Comparison of ENCODE assay signal across 19 cellular contexts in genomic region chr3:184662192-184662591, GRCh38. TPM values are rescaled to one million over a fixed set of nuclear protein-coding genes. Genes with fewer than 3 reads are reported as not detected.
A peak's percentile ranks its signal among the peaks of the same experiment; 100 is the strongest.
DNase-seq lines count a peak whose midpoint lies in the region; ATAC-seq, FAIRE-seq and TF ChIP-seq lines count a peak whose summit lies in the region.
"Had no signal": no experiment of that assay in that cellular context is flagged by ENCODE, and none has a peak within 500 bp of the region (broad histone marks: within the 10 kb centered on the region; RNA-seq: fewer than 3 reads in every experiment).

No MANE protein-coding gene starts in this region.

- H3K23me2 ChIP-seq in H1 (ENCODE audit: low read depth, low read length): no peaks in the 10 kb centered on the region; the same call in 1 of the 2 replicates

- no peak overlapping the region for H3K4me2 ChIP-seq in GM23248 (ENCODE audit: unreplicated experiment)
- H3K4me2 ChIP-seq in H1 (ENCODE audit: insufficient read depth in 1 of 2, low read depth in 2 of 2, low read length in 2 of 2): no peak overlapping the region; a peak in 1 of 4 replicates
- H3K4me2 ChIP-seq: PC-9 had no signal

- no peaks in the 10 kb centered on the region for H3K79me1 ChIP-seq in H1 (ENCODE audit: low read depth, low read length)

- H4K20me1 ChIP-seq in GM23248 (ENCODE audit: insufficient read depth): no peaks in the 10 kb centered on the region
- no peaks in the 10 kb centered on the region for H4K20me1 ChIP-seq in H1 (replicated peaks in 1 of 2; ENCODE audit: control insufficient read depth in 1 of 2, insufficient read depth in 2 of 2, low read length in 2 of 2)
- H4K20me1 ChIP-seq: BLaER1 had no signal

- H3F3A ChIP-seq in GM23248 (ENCODE audit: insufficient read depth): 0 out of 2 replicates have a peak, but pooled peaks cover 3% of the 10 kb centered on the region

- H3K14ac ChIP-seq in H1 (ENCODE audit: insufficient read length): no peak overlapping the region

- H2BK120ac ChIP-seq in H1 (replicated peaks; ENCODE audit: low read depth, low read length): no peak overlapping the region

- peaks cover 29 to 43% of the 10 kb centered on the region in 2 donors for H3K4me1 Mint-ChIP-seq in stimulated activated naive B cell treated with anti-CD40 and anti-IgM and Interleukin-4, amounts not matched to agents 10 μg/mL and 1 μg/mL and 100 μg/mL, for 72 hours
- H3K4me1 Mint-ChIP-seq: CD8-positive, alpha-beta memory T cell had no signal

- H2BK12ac ChIP-seq in H1 (ENCODE audit: low read depth, low read length): no peak overlapping the region

- DNase-seq in AG20443 (ENCODE audit: low spot score): peak; percentile 74
- peak; percentile 65 for DNase-seq in GM23248
- DNase-seq in H1 (ENCODE audit: low read depth in 1 of 2, low spot score in 2 of 2): no peak
- DNase-seq in islet precursor cell: peak; percentile 85
- no peak for DNase-seq in stimulated activated naive B cell treated with anti-CD40 and anti-IgM and Interleukin-4, amounts not matched to agents 10 μg/mL and 1 μg/mL and 100 μg/mL, for 72 hours
- DNase-seq in cerebellum (ENCODE audit: low spot score): no peak
- DNase-seq: CD8-positive, alpha-beta memory T cell; DND-41; NCI-H1048; NCI-H1694; NCI-H446 treated with DMSO at 0.1 percent for 48 hours; NCI-H748 treated with DMSO at 0.1 percent for 48 hours; PC-9 had no signal

- H3K4ac ChIP-seq in H1 (replicated peaks; ENCODE audit: insufficient read length, low read depth, low read length): no peak overlapping the region

- H3K79me2 ChIP-seq in GM23248 (ENCODE audit: insufficient read depth) (no peaks in the 10 kb centered on the region), H1 (ENCODE audit: control insufficient read depth in 1 of 2, insufficient read depth in 2 of 2, low read length in 2 of 2) (no peaks in the 10 kb centered on the region)

- no peak overlapping the region for H3K56ac ChIP-seq in H1 (replicated peaks; ENCODE audit: insufficient read length, low read depth, low read length)

- no peaks in the 10 kb centered on the region for H3K9me3 ChIP-seq in GM23248 (ENCODE audit: low read depth)
- H3K9me3 ChIP-seq in H1 (ENCODE audit: insufficient read depth in 2 of 2, low read depth in 1 of 2, low read length in 1 of 2): no peaks in the 10 kb centered on the region
- H3K9me3 ChIP-seq: BLaER1 had no signal

- no peak overlapping the region for H3K4me3 Mint-ChIP-seq in stimulated activated naive B cell treated with anti-CD40 and anti-IgM and Interleukin-4, amounts not matched to agents 10 μg/mL and 1 μg/mL and 100 μg/mL, for 72 hours
- H3K4me3 Mint-ChIP-seq: CD8-positive, alpha-beta memory T cell had no signal

- CTCF ChIA-PET in H1 (lab: Charles Lee; ENCODE audit: partially characterized antibody): interaction anchor here (0.8 to 5.5 kb wide), 9 partner anchors 10 to 146 kb away, joined by 3 to 33 read pairs (median 4); partner anchors contain the start of gene EPHB3

- H3K4me3 ChIP-seq in GM23248: no peak overlapping the region
- H3K4me3 ChIP-seq in H1 (ENCODE audit: extremely low read depth in 1 of 4, insufficient read depth in 2 of 4, low read depth in 3 of 4, low read length in 4 of 4): no peak overlapping the region
- H3K4me3 ChIP-seq: BLaER1, K562, PC-9, SK-N-MC had no signal

- TF ChIP-seq EP300 in H1 (IDR thresholded peaks at IDR 0.05; ENCODE audit: borderline replicate concordance in 1 of 2, low read depth in 2 of 2, low read length in 2 of 2): no peak

- no peaks in the 10 kb centered on the region for H3K9me3 Mint-ChIP-seq in stimulated activated naive B cell treated with anti-CD40 and anti-IgM and Interleukin-4, amounts not matched to agents 10 μg/mL and 1 μg/mL and 100 μg/mL, for 72 hours
- H3K9me3 Mint-ChIP-seq: CD8-positive, alpha-beta memory T cell had no signal

- WGBS in GM23248 (ENCODE audit: low coverage in 1 of 2, low lambda C conversion rate in 2 of 2, missing lambda C conversion rate in 2 of 2), 2 experiments: 1 to 7% methylated on average over 5 of the region's 5 CpGs
- 65% methylated on average over 5 of the region's 5 CpGs; no CpG with 5 or more reads in 1 of the 2 experiments for WGBS in H1 (ENCODE audit: extremely low coverage in 1 of 2, insufficient coverage in 1 of 2, insufficient read length in 1 of 2, insufficient replicate concordance in 2 of 2, low coverage in 1 of 2, low lambda C conversion rate in 2 of 2, missing lambda C conversion rate in 1 of 2), 2 experiments

- no peak overlapping the region for H4K91ac ChIP-seq in H1 (replicated peaks; ENCODE audit: insufficient read length, low read length)

- H3K4me1 ChIP-seq in GM23248 (ENCODE audit: insufficient read depth) (no peaks in the 10 kb centered on the region), H1 (replicated peaks in 1 of 4; ENCODE audit: control insufficient read depth in 3 of 4, insufficient read depth in 4 of 4, low read length in 3 of 4) (peaks cover 5 to 40% (median 23%) of the 10 kb centered on the region in 4 experiments)

- ATAC-seq in GM21423 (IDR thresholded peaks at IDR 0.05; ENCODE audit: unreplicated experiment) (no peak), GM19463 (IDR thresholded peaks at IDR 0.05; ENCODE audit: unreplicated experiment) (no peak)
- no peak for ATAC-seq in stimulated activated naive B cell treated with anti-CD40 and anti-IgM and Interleukin-4, amounts not matched to agents 10 μg/mL and 1 μg/mL and 100 μg/mL, for 72 hours (replicated peaks)
- ATAC-seq: HCT116, K562 had no signal

- in situ Hi-C loops in GM23248 (cut with MboI): no loop called here

- no peak overlapping the region for H4K8ac ChIP-seq in H1 (ENCODE audit: extremely low read depth, insufficient read depth, low read length)

- H3K36me3 ChIP-seq in GM23248 (ENCODE audit: low read depth): no peaks in the 10 kb centered on the region
- no peaks in the 10 kb centered on the region for H3K36me3 ChIP-seq in H1 (ENCODE audit: control insufficient read depth in 2 of 4, insufficient read depth in 4 of 4, low read length in 3 of 4)
- H3K36me3 ChIP-seq: BLaER1 had no signal

- no peaks in the 10 kb centered on the region for H3K36me3 Mint-ChIP-seq in stimulated activated naive B cell treated with anti-CD40 and anti-IgM and Interleukin-4, amounts not matched to agents 10 μg/mL and 1 μg/mL and 100 μg/mL, for 72 hours
- H3K36me3 Mint-ChIP-seq: CD8-positive, alpha-beta memory T cell had no signal

- H3K9ac ChIP-seq in GM23248 (no peak overlapping the region), H1 (replicated peaks in 1 of 4; ENCODE audit: extremely low read depth in 1 of 4, low read depth in 3 of 4, low read length in 3 of 4) (no peak overlapping the region)
- H3K9ac ChIP-seq: BLaER1 had no signal

- no peak overlapping the region for H3K27ac Mint-ChIP-seq in stimulated activated naive B cell treated with anti-CD40 and anti-IgM and Interleukin-4, amounts not matched to agents 10 μg/mL and 1 μg/mL and 100 μg/mL, for 72 hours
- H3K27ac Mint-ChIP-seq: CD8-positive, alpha-beta memory T cell had no signal

- no peak overlapping the region for H2BK15ac ChIP-seq in H1 (ENCODE audit: low read length)

- H3K23ac ChIP-seq in H1 (ENCODE audit: insufficient read length): no peak overlapping the region

- 0 out of 2 replicates have a peak overlapping the region, but pooled peaks have one; percentile 82 for H2AK5ac ChIP-seq in H1 (ENCODE audit: low read depth, low read length)

- POLR2A ChIA-PET in H1 (lab: Charles Lee; ENCODE audit: partially characterized antibody): interaction anchor here (0.8 to 1.6 kb wide), 3 partner anchors 11 to 49 kb away, joined by 3 to 4 read pairs (median 4); no protein-coding TSS in a partner anchor

- no peak for FAIRE-seq in H1 (lab: Jason Lieb, UNC)
- FAIRE-seq: K562 had no signal

- no peak overlapping the region for H2BK5ac ChIP-seq in H1 (ENCODE audit: low read depth, low read length)

- H3K27ac ChIP-seq in GM23248: no peak overlapping the region
- no peak overlapping the region for H3K27ac ChIP-seq in H1 (ENCODE audit: low read depth, low read length)
- H3K27ac ChIP-seq: BLaER1, PC-9, SK-N-MC had no signal

- H3K27me3 Mint-ChIP-seq in stimulated activated naive B cell treated with anti-CD40 and anti-IgM and Interleukin-4, amounts not matched to agents 10 μg/mL and 1 μg/mL and 100 μg/mL, for 72 hours: peaks cover 7 to 17% of the 10 kb centered on the region in 2 donors

- no peaks in the 10 kb centered on the region for H3K9me2 ChIP-seq in GM23248 (ENCODE audit: insufficient read depth)

- TF ChIP-seq CTCF in H1 (IDR thresholded peaks at IDR 0.05; ENCODE audit: control extremely low read depth in 1 of 3, insufficient read depth in 1 of 3, low read depth in 1 of 3, low read length in 3 of 3): no peak

- H2BK20ac ChIP-seq in H1 (ENCODE audit: low read length): no peak overlapping the region

- peaks cover 7% of the 10 kb centered on the region; the same call in 1 of the 2 replicates for H3K27me3 ChIP-seq in GM23248 (replicated peaks; ENCODE audit: insufficient read depth)
- no peaks in the 10 kb centered on the region; a peak in 1 of 7 replicates for H3K27me3 ChIP-seq in H1 (replicated peaks in 1 of 4; ENCODE audit: control insufficient read depth in 3 of 4, extremely low read depth in 1 of 4, insufficient read depth in 3 of 4, low read length in 3 of 4)
- H3K27me3 ChIP-seq: BLaER1 had no signal

- H2AFZ ChIP-seq in GM23248: no peak overlapping the region
- no peak overlapping the region for H2AFZ ChIP-seq in H1 (ENCODE audit: low read length)
- H2AFZ ChIP-seq: PC-9 had no signal

- H3K18ac ChIP-seq in H1 (ENCODE audit: extremely low read depth, low read length): 0 out of 2 replicates have a peak overlapping the region, but pooled peaks have one; percentile 51

- no peak overlapping the region for H4K5ac ChIP-seq in H1 (ENCODE audit: insufficient read length, low read depth, low read length)

- no peak for TF ChIP-seq RAD21 in H1 (IDR thresholded peaks at IDR 0.05 in 1 of 2, conservative IDR thresholded peaks at IDR 0.05 in 1 of 2; ENCODE audit: low read depth in 2 of 2, low read length in 2 of 2)

- no peak for TF ChIP-seq POLR2A in H1 (IDR thresholded peaks at IDR 0.05; ENCODE audit: control extremely low read depth in 1 of 2, low read depth in 2 of 2, low read length in 2 of 2)

TF ChIP-seq in H1, 55 proteins besides CTCF, POLR2A, EP300 and RAD21 (continues in another document):
- no peak for TF ChIP-seq CTBP2 (IDR thresholded peaks at IDR 0.05; ENCODE audit: borderline replicate concordance, insufficient read depth, insufficient read length, low read length)

RNA-seq across cellular contexts. Expression of gene MAGEF1, which starts 49.7 kb away (rescaled TPM):
- total RNA-seq in GM23248 (2014; rRNA removed; shearing (Covaris generic)): 25.0 and 38.9 TPM in 2 replicates
- 38.7 and 39.0 TPM in 2 replicates for polyA plus RNA-seq in GM23248 (2016; fragmentation: Nextera tagmentation; extraction: Ambion mirVana)
- 54.1 and 56.7 TPM in 2 replicates for total RNA-seq in H1 (2021; fragmentation: NEBNext Ultra II Directional; extraction: Animal tissue kit (Norgen Biotek cat#: 25700))
- polyA plus RNA-seq in H1 (2011; rRNA removed): 26.5 and 29.5 TPM in 2 replicates
- 51.9 TPM for polyA plus RNA-seq in H1 (2011; cell fraction: cytosol; rRNA removed)
- polyA plus RNA-seq in H1 (2011; cell fraction: nucleus; rRNA removed): 18.1 TPM
- polyA plus RNA-seq in H1 (2012, experiment 1 of 2): 47.6 to 57.8 TPM (median 52.1 TPM) in 4 replicates
- polyA plus RNA-seq in H1 (2012, experiment 2 of 2): 31.8 TPM
- 33.0 TPM for polyA plus RNA-seq in H1 (2013, experiment 1 of 2)
- 35.2 TPM for polyA plus RNA-seq in H1 (2013, experiment 2 of 2)
- polyA minus RNA-seq in H1 (2011; rRNA and poly(A)+ RNA removed): 11.3 and 12.0 TPM in 2 replicates
- polyA minus RNA-seq in H1 (2011; cell fraction: cytosol; rRNA and poly(A)+ RNA removed): 21.2 TPM
- 11.4 TPM for polyA minus RNA-seq in H1 (2011; cell fraction: nucleus; rRNA and poly(A)+ RNA removed)
- total RNA-seq in cerebellum: 29.7 TPM

Comparison
In these comparisons a context has a peak if more than half of its experiments do, and no peak if none do; other contexts are left out.
1. DNase-seq: peak in AG20443 (single experiment), GM23248 (single experiment) and islet precursor cell (single experiment); none in H1 (0 of 2), stimulated activated naive B cell treated with anti-CD40 and anti-IgM and Interleukin-4, amounts not matched to agents 10 μg/mL and 1 μg/mL and 100 μg/mL, for 72 hours (single experiment) and cerebellum (single experiment).